Comparison of ENCODE assay signal across 10 cellular contexts in the genomic region with DNA sequence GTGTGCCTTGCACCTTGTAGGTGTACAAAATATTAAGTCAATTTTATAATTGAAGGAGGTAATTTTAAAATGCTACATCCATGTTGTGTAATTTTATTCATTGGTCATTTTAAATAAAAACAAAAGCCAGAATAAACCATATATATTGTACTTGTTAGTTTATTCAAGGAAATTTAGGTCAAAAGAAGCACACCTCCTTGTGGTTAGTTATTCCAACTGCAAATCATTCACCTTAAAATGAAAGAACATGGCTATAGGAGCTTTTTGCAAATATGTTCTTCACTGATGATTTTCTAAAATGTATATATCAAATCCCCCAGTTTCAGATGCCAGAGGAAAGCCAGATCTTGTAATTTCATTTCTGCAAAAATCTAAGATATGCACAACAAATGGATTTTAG. TPM values are rescaled to one million over a fixed set of nuclear protein-coding genes. Genes with fewer than 3 reads are reported as not detected.
DNase-seq lines count a peak whose midpoint lies in the region; ATAC-seq and TF ChIP-seq lines count a peak whose summit lies in the region.
"Had no signal": no experiment of that assay in that cellular context is flagged by ENCODE, and none has a peak within 500 bp of the region (broad histone marks: within the 10 kb centered on the region; RNA-seq: fewer than 3 reads in every experiment).

No MANE protein-coding gene starts in this region.

- in situ Hi-C loops in GM23248 (cut with MboI): no loop called here
- in situ Hi-C loops in SK-MEL-5 (cut with HindIII; ENCODE audit: low pct_unique_long_range_greater_than_20kb, low sequenced_read_pairs): no loop called here

- peaks cover 4% of the 10 kb centered on the region; the same call in 1 of the 2 replicates for H3K79me2 ChIP-seq in GM23248 (ENCODE audit: insufficient read depth)

- no peak overlapping the region for H3K27ac ChIP-seq in GM23248
- H3K27ac ChIP-seq: left lung, suprapubic skin had no signal

- H3K4me3 ChIP-seq in GM23248 (no peak overlapping the region), fibroblast of pulmonary artery (replicated peaks; ENCODE audit: low read depth, low read length) (no peak overlapping the region)
- H3K4me3 ChIP-seq: left lung, suprapubic skin had no signal

- no peaks in the 10 kb centered on the region for H4K20me1 ChIP-seq in GM23248 (ENCODE audit: insufficient read depth)

- H3K9me2 ChIP-seq in GM23248 (ENCODE audit: insufficient read depth): no peaks in the 10 kb centered on the region

- H3K4me2 ChIP-seq in GM23248 (ENCODE audit: unreplicated experiment): no peak overlapping the region

- no peaks in the 10 kb centered on the region for H3K36me3 ChIP-seq in GM23248 (ENCODE audit: low read depth)
- H3K36me3 ChIP-seq: left lung, suprapubic skin had no signal

- H3K9ac ChIP-seq in GM23248: no peak overlapping the region

- H3K9me3 ChIP-seq in GM23248 (ENCODE audit: low read depth): no peaks in the 10 kb centered on the region
- H3K9me3 ChIP-seq: suprapubic skin had no signal

- ATAC-seq in HG03159 (IDR thresholded peaks at IDR 0.05; ENCODE audit: unreplicated experiment) (no peak), HG03095 (IDR thresholded peaks at IDR 0.05; ENCODE audit: unreplicated experiment) (no peak)
- ATAC-seq: left lung had no signal

- DNase-seq in A172 (ENCODE audit: low spot score) (peak; percentile 14), GM23248 (peak; percentile 42), SK-MEL-5 (ENCODE audit: low read depth, low spot score) (peak; percentile 34), fibroblast of pulmonary artery (ENCODE audit: low read depth) (peak; percentile 57), NK-92 (lab: John Stamatoyannopoulos, UW; ENCODE audit: unreplicated experiment) (no peak), cerebellum (ENCODE audit: low spot score) (no peak)
- DNase-seq: left lung had no signal

- TF ChIP-seq CTCF in fibroblast of pulmonary artery (IDR thresholded peaks at IDR 0.05; ENCODE audit: low read length, missing control alignments): peak; percentile 47

- H3K27me3 ChIP-seq in GM23248 (replicated peaks; ENCODE audit: insufficient read depth): no peaks in the 10 kb centered on the region
- H3K27me3 ChIP-seq: left lung, suprapubic skin had no signal

- 0 out of 2 replicates have a peak, but pooled peaks cover 6% of the 10 kb centered on the region for H3K4me1 ChIP-seq in GM23248 (ENCODE audit: insufficient read depth)

- no peaks in the 10 kb centered on the region; the same call in 1 of the 2 replicates for H3F3A ChIP-seq in GM23248 (ENCODE audit: insufficient read depth)

- no peak overlapping the region for H2AFZ ChIP-seq in GM23248

RNA-seq across cellular contexts. Expression of a gene that starts 5.4 kb away (rescaled TPM):
- 110 and 113 TPM in 2 replicates for total RNA-seq in A172 (2014; rRNA removed; shearing (Covaris generic))
- 48.1 and 55.9 TPM in 2 replicates for total RNA-seq in GM23248 (2014; rRNA removed; shearing (Covaris generic))
- polyA plus RNA-seq in GM23248 (2016; fragmentation: Nextera tagmentation; extraction: Ambion mirVana): 80.5 and 83.7 TPM in 2 replicates
- 53.4 and 74.6 TPM in 2 replicates for total RNA-seq in SK-MEL-5 (2014; rRNA removed; shearing (Covaris generic))
- polyA plus RNA-seq in SK-MEL-5 (2015; cell fraction: cytosol; rRNA removed): 45.1 and 47.7 TPM in 2 replicates
- polyA plus RNA-seq in SK-MEL-5 (2015; cell fraction: nucleus; rRNA removed): 34.7 TPM in 2 replicates
- 26.3 TPM for total RNA-seq in cerebellum

Comparison
In these comparisons a context has a peak if more than half of its experiments do, and no peak if none do; other contexts are left out.
1. DNase-seq: peak in A172 (single experiment), GM23248 (single experiment), SK-MEL-5 (single experiment) and fibroblast of pulmonary artery (single experiment); none in NK-92 (single experiment) and cerebellum (single experiment).